7 cellular contexts compared by ENCODE assay signal in the genomic region with DNA sequence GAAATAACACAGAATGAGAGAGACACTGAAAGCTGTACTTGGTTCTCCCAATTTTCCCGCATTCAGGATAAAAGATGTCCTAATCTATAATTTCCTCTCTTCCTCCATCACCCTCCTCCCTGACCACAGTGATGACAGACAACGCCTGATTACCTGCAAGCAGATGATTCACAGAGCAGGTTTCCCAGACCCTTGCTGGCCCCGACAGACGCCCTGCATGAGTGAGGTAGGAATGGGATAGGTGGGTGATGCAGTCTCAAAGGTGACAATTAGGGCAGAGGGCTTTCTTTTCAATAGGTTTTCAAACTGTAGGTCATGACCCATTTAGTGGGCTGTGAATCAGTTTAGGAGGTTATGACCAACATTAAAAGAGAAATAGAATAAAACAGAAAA. TPM values are rescaled to one million over a fixed set of nuclear protein-coding genes. Genes with fewer than 3 reads are reported as not detected.
"Had no signal": no experiment of that assay in that cellular context is flagged by ENCODE, and none has a peak within 500 bp of the region (broad histone marks: within the 10 kb centered on the region; RNA-seq: fewer than 3 reads in every experiment).

No MANE protein-coding gene starts in this region.

- H3K27ac ChIP-seq: HL-60, KMS-11 had no signal

- H3K4me3 Mint-ChIP-seq: IgD-negative memory B cell had no signal

- H3K4me3 ChIP-seq: K562 had no signal

- H3K4me2 ChIP-seq: KMS-11, SK-N-SH had no signal

- H3K27me3 Mint-ChIP-seq: IgD-negative memory B cell had no signal

- H3K9ac ChIP-seq: KMS-11, SK-N-SH had no signal

- H3K9me3 ChIP-seq: SK-N-SH had no signal

- H3K27ac Mint-ChIP-seq: IgD-negative memory B cell had no signal

- H3K9me3 Mint-ChIP-seq: IgD-negative memory B cell had no signal

RNA-seq across cellular contexts. Expression of a gene that starts 5.2 kb away (rescaled TPM):
- total RNA-seq: K562, M059J, SK-MEL-5 had no signal

RNA-seq across cellular contexts. Expression of a gene that starts 51.7 kb away (rescaled TPM):
- total RNA-seq: K562, M059J, SK-MEL-5 had no signal
